Comparison of ENCODE assay signal across 8 cellular contexts in genomic region chr3:185935465-185936263, GRCh38. TPM values are rescaled to one million over a fixed set of nuclear protein-coding genes. Genes with fewer than 3 reads are reported as not detected.
DNase-seq lines count a peak whose midpoint lies in the region.

No MANE protein-coding gene starts in this region.

- H3K9me3 Mint-ChIP-seq in activated CD4-positive, alpha-beta T cell treated with anti-CD3 and anti-CD28 coated beads, Interleukin-2, amount 10 ng/mL, durations not matched to agents 24 days and 14 days: peaks cover 4% of the 10 kb centered on the region
- H3K9me3 Mint-ChIP-seq in activated CD4-positive, alpha-beta memory T cell treated with anti-CD3 and anti-CD28 coated beads, Interleukin-2, amount 10 ng/mL, durations not matched to agents 7 days and 5 days: peaks cover 2% of the 10 kb centered on the region

- peaks cover 2% of the 10 kb centered on the region for H3K36me3 ChIP-seq in iPS-15b (ENCODE audit: control insufficient read depth, insufficient read depth, low read length)

- DNase-seq in activated CD4-positive, alpha-beta T cell treated with anti-CD3 and anti-CD28 coated beads, Interleukin-2, amount 10 ng/mL, durations not matched to agents 24 days and 14 days: no peak
- DNase-seq in activated CD4-positive, alpha-beta T cell treated with anti-CD3 and anti-CD28 coated beads, Interleukin-2, amount 50 U/mL, for 48 hours: no peak
- DNase-seq in activated CD4-positive, alpha-beta memory T cell treated with anti-CD3 and anti-CD28 coated beads, Interleukin-2, amount 10 ng/mL, durations not matched to agents 7 days and 5 days: no peak
- peak; percentile 51 for DNase-seq in superior temporal gyrus (ENCODE audit: extremely low spot score)
- no peak for DNase-seq in effector CD8-positive, alpha-beta T cell (lab: John Stamatoyannopoulos, UW)
- DNase-seq in SHP77 treated with DMSO at 0.1 percent for 48 hours (lab: John Stamatoyannopoulos, UW): no peak
- no peak for DNase-seq in occipital lobe (lab: John Stamatoyannopoulos, UW)

- H3K9ac ChIP-seq in iPS-15b (ENCODE audit: low read depth, low read length): peak overlapping the region; percentile 99

- peaks cover 4% of the 10 kb centered on the region for H3K27me3 Mint-ChIP-seq in activated CD4-positive, alpha-beta T cell treated with anti-CD3 and anti-CD28 coated beads, Interleukin-2, amount 10 ng/mL, durations not matched to agents 24 days and 14 days
- peaks cover 6% of the 10 kb centered on the region for H3K27me3 Mint-ChIP-seq in activated CD4-positive, alpha-beta memory T cell treated with anti-CD3 and anti-CD28 coated beads, Interleukin-2, amount 10 ng/mL, durations not matched to agents 7 days and 5 days

- peak overlapping the region; percentile 100 for H3K27ac Mint-ChIP-seq in activated CD4-positive, alpha-beta T cell treated with anti-CD3 and anti-CD28 coated beads, Interleukin-2, amount 10 ng/mL, durations not matched to agents 24 days and 14 days
- H3K27ac Mint-ChIP-seq in activated CD4-positive, alpha-beta memory T cell treated with anti-CD3 and anti-CD28 coated beads, Interleukin-2, amount 10 ng/mL, durations not matched to agents 7 days and 5 days: peak overlapping the region; percentile 100

- CTCF ChIA-PET in activated CD4-positive, alpha-beta memory T cell treated with anti-CD3 and anti-CD28 coated beads, Interleukin-2, amount 10 ng/mL, durations not matched to agents 7 days and 5 days (lab: Charles Lee): interaction anchor here (0.9 to 2.3 kb wide), 2 partner anchors 8 to 11 kb away, joined by 3 to 7 read pairs; no protein-coding TSS in a partner anchor

- peak overlapping the region; percentile 98 for H3K4me3 Mint-ChIP-seq in activated CD4-positive, alpha-beta T cell treated with anti-CD3 and anti-CD28 coated beads, Interleukin-2, amount 10 ng/mL, durations not matched to agents 24 days and 14 days
- peak overlapping the region; percentile 98 for H3K4me3 Mint-ChIP-seq in activated CD4-positive, alpha-beta memory T cell treated with anti-CD3 and anti-CD28 coated beads, Interleukin-2, amount 10 ng/mL, durations not matched to agents 7 days and 5 days

- peaks cover 10% of the 10 kb centered on the region for H3K4me1 ChIP-seq in iPS-15b (ENCODE audit: control insufficient read depth, insufficient read depth, low read length)

- peaks cover 49% of the 10 kb centered on the region for H3K4me1 Mint-ChIP-seq in activated CD4-positive, alpha-beta T cell treated with anti-CD3 and anti-CD28 coated beads, Interleukin-2, amount 10 ng/mL, durations not matched to agents 24 days and 14 days
- peaks cover 45% of the 10 kb centered on the region for H3K4me1 Mint-ChIP-seq in activated CD4-positive, alpha-beta memory T cell treated with anti-CD3 and anti-CD28 coated beads, Interleukin-2, amount 10 ng/mL, durations not matched to agents 7 days and 5 days

- peaks cover 64% of the 10 kb centered on the region for H3K36me3 Mint-ChIP-seq in activated CD4-positive, alpha-beta T cell treated with anti-CD3 and anti-CD28 coated beads, Interleukin-2, amount 10 ng/mL, durations not matched to agents 24 days and 14 days (ENCODE audit: low read depth)
- H3K36me3 Mint-ChIP-seq in activated CD4-positive, alpha-beta memory T cell treated with anti-CD3 and anti-CD28 coated beads, Interleukin-2, amount 10 ng/mL, durations not matched to agents 7 days and 5 days (ENCODE audit: low read depth): peaks cover 65% of the 10 kb centered on the region

- H3K4me3 ChIP-seq in iPS-15b (ENCODE audit: low read depth, low read length): peak overlapping the region; percentile 87

- no peaks in the 10 kb centered on the region for H3K27me3 ChIP-seq in iPS-15b (ENCODE audit: control insufficient read depth, insufficient read depth, low read length)

- no peaks in the 10 kb centered on the region for H3K9me3 ChIP-seq in iPS-15b (ENCODE audit: control insufficient read depth, insufficient read depth, low read length)

- intact Hi-C loops in activated CD4-positive, alpha-beta T cell treated with anti-CD3 and anti-CD28 coated beads, Interleukin-2, amount 10 ng/mL, durations not matched to agents 24 days and 14 days (cut with micrococcal nuclease): loop anchor here (2.0 to 5.0 kb wide), 5 partner anchors 173 to 1092 kb away; partner anchors contain the start of genes EIF4A2 and ETV5

- POLR2A ChIA-PET in activated CD4-positive, alpha-beta memory T cell treated with anti-CD3 and anti-CD28 coated beads, Interleukin-2, amount 10 ng/mL, durations not matched to agents 7 days and 5 days (lab: Charles Lee): interaction anchor here (0.5 to 3.9 kb wide), 8 partner anchors 11 to 1889 kb away, joined by 3 to 210 read pairs (median 24); partner anchors contain the start of genes DNAJB11, EIF4A2 and TBCCD1

RNA-seq across cellular contexts. Expression of gene TRA2B, which starts 2.1 kb away (rescaled TPM):
- 311 and 314 TPM in 2 replicates for total RNA-seq in activated CD4-positive, alpha-beta T cell treated with anti-CD3 and anti-CD28 coated beads, Interleukin-2, amount 10 ng/mL, durations not matched to agents 24 days and 14 days
- total RNA-seq in activated CD4-positive, alpha-beta memory T cell treated with anti-CD3 and anti-CD28 coated beads, Interleukin-2, amount 10 ng/mL, durations not matched to agents 7 days and 5 days: 100 to 1,000 TPM; 194 to 195 TPM
- total RNA-seq in occipital lobe: 174 TPM
